ENCODE assay signal across 8 cellular contexts in genomic region chr10:73529089-73529832, GRCh38. TPM values are rescaled to one million over a fixed set of nuclear protein-coding genes. Genes with fewer than 3 reads are reported as not detected.
DNase-seq lines count a peak whose midpoint lies in the region; ATAC-seq and TF ChIP-seq lines count a peak whose summit lies in the region.

No MANE protein-coding gene starts in this region.

- H3K4me1 ChIP-seq in adipocyte (ENCODE audit: control insufficient read depth, insufficient read depth, low read length) = no peaks in the 10 kb centered on the region

- no peak overlapping the region for H3K27ac ChIP-seq in SK-N-MC

- no peaks in the 10 kb centered on the region for H3K27me3 ChIP-seq in adipocyte (replicated peaks; ENCODE audit: control insufficient read depth, insufficient read depth, low read length)

- DNase-seq in A172 (ENCODE audit: low spot score) (peak; percentile 77), GM13976 (ENCODE audit: low spot score) (peak; percentile 82), NCI-H1092 (lab: John Stamatoyannopoulos, UW) (peak; percentile 58), SK-N-MC (ENCODE audit: low read depth, low spot score) (peak; percentile 12), adipocyte (ENCODE audit: low read depth) (peak; percentile 93), Right ventricle myocardium superior (no peak), pulmonary artery endothelial cell (ENCODE audit: low read depth, low spot score) (peak; percentile 48)

- ATAC-seq in Right ventricle myocardium superior (ENCODE audit: poor library complexity) (peak; percentile 93), HG03378 (IDR thresholded peaks at IDR 0.05; ENCODE audit: unreplicated experiment) (no peak)

- H3K4me3 ChIP-seq in SK-N-MC = no peak overlapping the region
- no peak overlapping the region for H3K4me3 ChIP-seq in adipocyte (ENCODE audit: low read length)

- H3K9ac ChIP-seq in SK-N-MC (ENCODE audit: insufficient read length) = no peak overlapping the region
- no peak overlapping the region for H3K9ac ChIP-seq in adipocyte (ENCODE audit: low read length)

- H3K36me3 ChIP-seq in SK-N-MC (ENCODE audit: insufficient read depth, low read length) = no peaks in the 10 kb centered on the region
- no peaks in the 10 kb centered on the region for H3K36me3 ChIP-seq in adipocyte (ENCODE audit: control insufficient read depth, insufficient read depth, low read length, severe bottlenecking)

- H3K9me3 ChIP-seq in SK-N-MC (ENCODE audit: low read depth, low read length) = no peaks in the 10 kb centered on the region
- no peaks in the 10 kb centered on the region for H3K9me3 ChIP-seq in adipocyte (ENCODE audit: control insufficient read depth, low read length)

- in situ Hi-C loops in GM13976 (cut with MboI; ENCODE audit: low sequenced_read_pairs, unreplicated experiment) = loop anchor here (5.0 kb wide), 1 partner anchor 113 kb away; the partner anchor contains the start of gene MYOZ1

- peak; percentile 42 for TF ChIP-seq CTCF in GM13976 (IDR thresholded peaks at IDR 0.05; ENCODE audit: borderline replicate concordance, control extremely low read depth, extremely low read depth, insufficient read depth, missing control alignments)

- intact Hi-C loops in Right ventricle myocardium superior (cut with DNase I) = loop anchor here (2.0 kb wide), 1 partner anchor 114 kb away; no protein-coding TSS in a partner anchor

RNA-seq across cellular contexts. Expression of gene PPP3CB, which starts 33.4 kb away (rescaled TPM):
- total RNA-seq in A172 (2014; rRNA removed; shearing (Covaris generic)) = 17.2 and 17.6 TPM in 2 replicates
- total RNA-seq in Right ventricle myocardium superior (64.1 TPM), pulmonary artery endothelial cell (12.7 and 12.9 TPM in 2 replicates)
